Comparison of ENCODE assay signal across 10 cellular contexts in the genomic region with DNA sequence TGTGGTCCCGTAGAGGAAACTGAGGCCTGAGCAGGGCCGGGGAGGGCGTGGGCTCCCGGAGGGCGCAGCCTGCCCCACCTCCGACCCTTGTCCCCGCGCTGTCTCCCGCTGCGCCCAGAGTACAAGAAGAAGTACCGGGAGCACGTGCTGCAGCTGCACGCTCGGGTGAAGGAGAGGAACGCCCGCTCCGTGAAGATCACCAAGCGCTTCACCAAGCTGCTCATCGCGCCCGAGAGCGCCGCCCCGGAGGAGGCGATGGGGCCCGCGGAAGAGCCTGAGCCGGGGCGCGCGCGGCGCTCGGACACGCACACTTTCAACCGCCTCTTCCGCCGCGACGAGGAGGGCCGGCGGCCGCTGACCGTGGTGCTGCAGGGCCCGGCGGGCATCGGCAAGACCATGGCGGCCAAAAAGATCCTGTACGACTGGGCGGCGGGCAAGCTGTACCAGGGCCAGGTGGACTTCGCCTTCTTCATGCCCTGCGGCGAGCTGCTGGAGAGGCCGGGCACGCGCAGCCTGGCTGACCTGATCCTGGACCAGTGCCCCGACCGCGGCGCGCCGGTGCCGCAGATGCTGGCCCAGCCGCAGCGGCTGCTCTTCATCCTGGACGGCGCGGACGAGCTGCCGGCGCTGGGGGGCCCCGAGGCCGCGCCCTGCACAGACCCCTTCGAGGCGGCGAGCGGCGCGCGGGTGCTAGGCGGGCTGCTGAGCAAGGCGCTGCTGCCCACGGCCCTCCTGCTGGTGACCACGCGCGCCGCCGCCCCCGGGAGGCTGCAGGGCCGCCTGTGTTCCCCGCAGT. TPM values are rescaled to one million over a fixed set of nuclear protein-coding genes. Genes with fewer than 3 reads are reported as not detected.
DNase-seq lines count a peak whose midpoint lies in the region; ATAC-seq and TF ChIP-seq lines count a peak whose summit lies in the region.
"Had no signal": no experiment of that assay in that cellular context is flagged by ENCODE, and none has a peak within 500 bp of the region (broad histone marks: within the 10 kb centered on the region; RNA-seq: fewer than 3 reads in every experiment).

No MANE protein-coding gene starts in this region.

- H3K27ac Mint-ChIP-seq in stimulated activated effector memory CD8-positive, alpha-beta T cell treated with anti-CD3 and anti-CD28 coated beads, Interleukin-12 subunit alpha, Interleukin-12 subunit beta, amount 100 ng/mL, for 72 hours: no peak overlapping the region

- H3K27ac ChIP-seq in left ventricle myocardium inferior (replicated peaks): no peak overlapping the region

- intact Hi-C loops in left ventricle myocardium inferior (cut with micrococcal nuclease): no loop called here

- H3K27me3 ChIP-seq in left ventricle myocardium inferior (ENCODE audit: low read depth): peaks cover 90% of the 10 kb centered on the region

- peak overlapping the region; percentile 53 for H3K4me3 ChIP-seq in left ventricle myocardium inferior

- H3K9me3 ChIP-seq in left ventricle myocardium inferior (replicated peaks): no peaks in the 10 kb centered on the region

- peak overlapping the region; percentile 73 for H3K4me3 Mint-ChIP-seq in activated T-cell treated with anti-CD3 and anti-CD28 coated beads, Interleukin-2, amount 50 U/mL, for 4 hours
- H3K4me3 Mint-ChIP-seq in stimulated activated effector memory CD8-positive, alpha-beta T cell treated with anti-CD3 and anti-CD28 coated beads, Interleukin-12 subunit alpha, Interleukin-12 subunit beta, amount 100 ng/mL, for 72 hours: peak overlapping the region; percentile 72

- ATAC-seq in activated T-cell treated with anti-CD3 and anti-CD28 coated beads, Interleukin-2, amount 50 U/mL, for 4 hours: peak; percentile 60 to 65
- peak; percentile 66 for ATAC-seq in stimulated activated effector memory CD8-positive, alpha-beta T cell treated with anti-CD3 and anti-CD28 coated beads, Interleukin-12 subunit alpha, Interleukin-12 subunit beta, amount 100 ng/mL, for 72 hours
- no peak for ATAC-seq in HG02759 (IDR thresholded peaks at IDR 0.05; ENCODE audit: unreplicated experiment)

- peaks cover 45% of the 10 kb centered on the region for H3K4me1 Mint-ChIP-seq in activated T-cell treated with anti-CD3 and anti-CD28 coated beads, Interleukin-2, amount 50 U/mL, for 4 hours (ENCODE audit: low read depth)
- peaks cover 44% of the 10 kb centered on the region for H3K4me1 Mint-ChIP-seq in stimulated activated effector memory CD8-positive, alpha-beta T cell treated with anti-CD3 and anti-CD28 coated beads, Interleukin-12 subunit alpha, Interleukin-12 subunit beta, amount 100 ng/mL, for 72 hours

- peaks cover 21% of the 10 kb centered on the region for H3K27me3 Mint-ChIP-seq in activated T-cell treated with anti-CD3 and anti-CD28 coated beads, Interleukin-2, amount 50 U/mL, for 4 hours (ENCODE audit: low read depth)

- no peaks in the 10 kb centered on the region for H3K36me3 ChIP-seq in left ventricle myocardium inferior

- DNase-seq in activated CD4-positive, alpha-beta T cell treated with anti-CD3 and anti-CD28 coated beads for 1 hour: peak; percentile 49
- DNase-seq in activated CD4-positive, alpha-beta T cell treated with anti-CD3 and anti-CD28 coated beads, Interleukin-2, amount 50 U/mL, for 1 hour: no peak
- DNase-seq in activated T-cell treated with anti-CD3 and anti-CD28 coated beads, Interleukin-2, amount 50 U/mL, for 4 hours: no peak
- DNase-seq in left ventricle myocardium inferior (no peak), nucleus accumbens (lab: John Stamatoyannopoulos, UW) (no peak), cerebellar cortex (ENCODE audit: low spot score) (no peak)
- no peak for DNase-seq in stimulated activated effector memory CD8-positive, alpha-beta T cell treated with anti-CD3 and anti-CD28 coated beads, Interleukin-12 subunit alpha, Interleukin-12 subunit beta, amount 100 ng/mL, for 72 hours (ENCODE audit: low spot score in 2 of 2)
- DNase-seq: DND-41 had no signal

- peaks cover 12% of the 10 kb centered on the region for H3K9me3 Mint-ChIP-seq in activated T-cell treated with anti-CD3 and anti-CD28 coated beads, Interleukin-2, amount 50 U/mL, for 4 hours
- no peaks in the 10 kb centered on the region for H3K9me3 Mint-ChIP-seq in stimulated activated effector memory CD8-positive, alpha-beta T cell treated with anti-CD3 and anti-CD28 coated beads, Interleukin-12 subunit alpha, Interleukin-12 subunit beta, amount 100 ng/mL, for 72 hours

- no peak for TF ChIP-seq CTCF in left ventricle myocardium inferior (IDR thresholded peaks at IDR 0.05; ENCODE audit: borderline replicate concordance)

- H3K36me3 Mint-ChIP-seq in activated T-cell treated with anti-CD3 and anti-CD28 coated beads, Interleukin-2, amount 50 U/mL, for 4 hours (ENCODE audit: insufficient read depth): no peaks in the 10 kb centered on the region
- H3K36me3 Mint-ChIP-seq in stimulated activated effector memory CD8-positive, alpha-beta T cell treated with anti-CD3 and anti-CD28 coated beads, Interleukin-12 subunit alpha, Interleukin-12 subunit beta, amount 100 ng/mL, for 72 hours: peaks cover 13% of the 10 kb centered on the region

- peaks cover 36% of the 10 kb centered on the region for H3K4me1 ChIP-seq in left ventricle myocardium inferior

RNA-seq across cellular contexts. Expression of gene NLRP6, which starts 2.0 kb away (rescaled TPM):
- total RNA-seq in activated T-cell treated with anti-CD3 and anti-CD28 coated beads, Interleukin-2, amount 50 U/mL, for 4 hours: 1 to 10 TPM in 2 of 3 donors, under 1 TPM in 1; 0.33 to 3.2 (median 1.2) TPM
- not detected for total RNA-seq in left ventricle myocardium inferior

RNA-seq across cellular contexts. Expression of gene PGGHG, which starts 8.8 kb away (rescaled TPM):
- 10 to 100 TPM; 16.6 to 76.3 (median 28.3) TPM for total RNA-seq in activated T-cell treated with anti-CD3 and anti-CD28 coated beads, Interleukin-2, amount 50 U/mL, for 4 hours
- total RNA-seq in left ventricle myocardium inferior: 7.2 TPM

RNA-seq across cellular contexts. Expression of gene IFITM5, which starts 19.2 kb away (rescaled TPM):
- total RNA-seq in activated T-cell treated with anti-CD3 and anti-CD28 coated beads, Interleukin-2, amount 50 U/mL, for 4 hours: not detected
- not detected for total RNA-seq in left ventricle myocardium inferior
- total RNA-seq: SK-MEL-5 had no signal

RNA-seq across cellular contexts. Expression of gene IFITM2, which starts 27.5 kb away (rescaled TPM):
- 100 to 1,000 TPM; 197 to 257 (median 231) TPM for total RNA-seq in activated T-cell treated with anti-CD3 and anti-CD28 coated beads, Interleukin-2, amount 50 U/mL, for 4 hours
- 160 TPM for total RNA-seq in left ventricle myocardium inferior

RNA-seq across cellular contexts. Expression of gene IFITM1, which starts 33.7 kb away (rescaled TPM):
- total RNA-seq in activated T-cell treated with anti-CD3 and anti-CD28 coated beads, Interleukin-2, amount 50 U/mL, for 4 hours: 100 to 1,000 TPM in 2 of 3 donors, 10 to 100 TPM in 1; 99.3 to 144 (median 120) TPM
- 83.5 TPM for total RNA-seq in left ventricle myocardium inferior
